In genomic region chr15:92618121-92618520, GRCh38 we compare ENCODE assay signal across 14 cellular contexts. TPM values are rescaled to one million over a fixed set of nuclear protein-coding genes. Genes with fewer than 3 reads are reported as not detected.
DNase-seq lines count a peak whose midpoint lies in the region; ATAC-seq and TF ChIP-seq lines count a peak whose summit lies in the region.
"Had no signal": no experiment of that assay in that cellular context is flagged by ENCODE, and none has a peak within 500 bp of the region (broad histone marks: within the 10 kb centered on the region; RNA-seq: fewer than 3 reads in every experiment).

No MANE protein-coding gene starts in this region.

- peak overlapping the region in 3 of 4 donors; percentile 13 to 77 (median 71) for H3K27ac ChIP-seq in gastroesophageal sphincter
- peak overlapping the region; percentile 70 to 82 for H3K27ac ChIP-seq in ovary
- H3K27ac ChIP-seq in uterus: peak overlapping the region; percentile 79 to 81

- no peak for DNase-seq in Right ventricle myocardium superior
- no peak for DNase-seq in Right ventricle myocardium inferior (ENCODE audit: missing footprints)
- DNase-seq in ovary: peak in 3 of 5 donors; percentile 41 to 46 (median 44)
- no peak for DNase-seq in uterus
- no peak for DNase-seq in NOMO-1 (lab: John Stamatoyannopoulos, UW; ENCODE audit: unreplicated experiment in 2 of 2)
- no peak for DNase-seq in NCI-H774 (lab: John Stamatoyannopoulos, UW)
- no peak for DNase-seq in OCI-M2 (lab: John Stamatoyannopoulos, UW; ENCODE audit: unreplicated experiment)
- DNase-seq: activated CD4-positive, alpha-beta memory T cell treated with anti-CD3 and anti-CD28 coated beads, Interleukin-2, amount 10 ng/mL, durations not matched to agents 7 days and 5 days; activated gamma-delta T cell treated with Interleukin-2 at 50 U/mL for 16 hours; effector CD8-positive, alpha-beta T cell; NCI-H1105 treated with DMSO at 0.1 percent for 48 hours; nephron progenitor cell; SIG-M5 had no signal

- no peaks in the 10 kb centered on the region for H3K27me3 ChIP-seq in gastroesophageal sphincter
- no peaks in the 10 kb centered on the region for H3K27me3 ChIP-seq in ovary
- H3K27me3 ChIP-seq in uterus: no peaks in the 10 kb centered on the region

- H3K36me3 ChIP-seq in gastroesophageal sphincter: no peaks in the 10 kb centered on the region
- H3K36me3 ChIP-seq in ovary: no peaks in the 10 kb centered on the region
- H3K36me3 ChIP-seq in uterus: no peaks in the 10 kb centered on the region

- TF ChIP-seq POLR2A in gastroesophageal sphincter (IDR thresholded peaks at IDR 0.05) (no peak), ovary (IDR thresholded peaks at IDR 0.05) (no peak), uterus (IDR thresholded peaks at IDR 0.05) (no peak)

- WGBS in gastroesophageal sphincter (ENCODE audit: low coverage in 1 of 2), 2 donors: 67 to 79% methylated on average over 2 to 4 of the region's 4 CpGs
- WGBS in ovary, 3 donors: 56 to 61% (median 58%) methylated on average over 4 of the region's 4 CpGs

- H3K4me1 ChIP-seq in gastroesophageal sphincter (peaks cover 0 to 55% (median 11%) of the 10 kb centered on the region in 3 donors), ovary (ENCODE audit: insufficient read depth) (peaks cover 17% of the 10 kb centered on the region), uterus (peaks cover 4 to 9% of the 10 kb centered on the region in 2 donors)

- ATAC-seq in Right ventricle myocardium superior (ENCODE audit: poor library complexity) (peak; percentile 50), Right ventricle myocardium inferior (no peak), gastroesophageal sphincter (no peak)

- H3K4me3 ChIP-seq in gastroesophageal sphincter: no peak overlapping the region
- peak overlapping the region; percentile 14 for H3K4me3 ChIP-seq in ovary
- no peak overlapping the region for H3K4me3 ChIP-seq in uterus

- TF ChIP-seq CTCF in gastroesophageal sphincter (IDR thresholded peaks at IDR 0.05) (no peak), ovary (IDR thresholded peaks at IDR 0.05) (no peak), uterus (IDR thresholded peaks at IDR 0.05) (no peak)

- H3K9me3 ChIP-seq in gastroesophageal sphincter (no peaks in the 10 kb centered on the region), ovary (no peaks in the 10 kb centered on the region), uterus (no peaks in the 10 kb centered on the region)

- no peak for TF ChIP-seq EP300 in gastroesophageal sphincter (IDR thresholded peaks at IDR 0.05)
- TF ChIP-seq EP300 in ovary (IDR thresholded peaks at IDR 0.05): no peak

- intact Hi-C loops in Right ventricle myocardium superior (cut with DNase I) (no loop called here), Right ventricle myocardium inferior (cut with DNase I) (loop anchor here (5.0 kb wide), 1 partner anchor 64 kb away; no protein-coding TSS in a partner anchor), ovary (cut with DNase I) (loop anchor here in 1 of 4 donors (5.0 to 10.0 kb wide), 2 partner anchors 49 to 97 kb away; no protein-coding TSS in a partner anchor), uterus (cut with DNase I; ENCODE audit: low total_unique reads) (no loop called here)

RNA-seq across cellular contexts. Expression of gene FAM174B, which starts 37.5 kb away (rescaled TPM):
- total RNA-seq in Right ventricle myocardium superior (11.9 TPM), Right ventricle myocardium inferior (13.0 TPM), gastroesophageal sphincter (10 to 100 TPM in 3 of 4 donors, 1 to 10 TPM in 1; 9.2 to 15.5 (median 13.3) TPM), ovary (10 to 100 TPM in 6 of 7 donors, 1 to 10 TPM in 1; 2.5 to 31.5 (median 15.4) TPM), uterus (10 to 100 TPM in 1 of 4 donors, 1 to 10 TPM in 2, under 1 TPM in 1; 0.51 to 41.8 (median 5.5) TPM)
- polyA plus RNA-seq in ovary: 10 to 100 TPM; 11.8 to 15.5 TPM

Comparison
In these comparisons a context has a peak if more than half of its experiments do, and no peak if none do; other contexts are left out.
1. DNase-seq: peak in ovary (3 of 5); none in Right ventricle myocardium superior (single experiment), Right ventricle myocardium inferior (single experiment), uterus (0 of 2), NOMO-1 (0 of 2), NCI-H774 (single experiment) and OCI-M2 (single experiment).
2. Peak in every context shown above with its lines, with median percentiles within 50 percentile points of each other: H3K27ac ChIP-seq.